8 cellular contexts compared by ENCODE assay signal in genomic region chr12:122225683-122226365, GRCh38. TPM values are rescaled to one million over a fixed set of nuclear protein-coding genes. Genes with fewer than 3 reads are reported as not detected.
A peak's percentile ranks its signal among the peaks of the same experiment; 100 is the strongest.
DNase-seq lines count a peak whose midpoint lies in the region; ATAC-seq and TF ChIP-seq lines count a peak whose summit lies in the region.

DIABLO (minus strand) TSS chr12:122226052; CDS start chr12:122226014, 38 bp downstream.

- H3K27ac Mint-ChIP-seq in CD8-positive, alpha-beta memory T cell: peak within 1 kb of the TSS; percentile 91 to 98 (median 94)

- peak within 1 kb of the TSS; percentile 86 to 96 (median 89) for H3K4me3 Mint-ChIP-seq in CD8-positive, alpha-beta memory T cell

- H3K4me1 ChIP-seq in CD8-positive, alpha-beta memory T cell (ENCODE audit: insufficient read depth, low read length): peaks cover 40% of the 10 kb centered on the region
- H3K4me1 ChIP-seq in lung (ENCODE audit: control insufficient read depth in 2 of 2, insufficient read depth in 2 of 2, low read length in 2 of 2): peaks cover 9 to 15% of the 10 kb centered on the region in 2 donors

- peaks cover 0 to 51% (median 9%) of the 10 kb centered on the region in 3 donors for H3K36me3 Mint-ChIP-seq in CD8-positive, alpha-beta memory T cell

- H3K9me3 Mint-ChIP-seq in CD8-positive, alpha-beta memory T cell: no peaks in the 10 kb centered on the region

- peak; percentile 92 for ATAC-seq in GM19468 (IDR thresholded peaks at IDR 0.05; ENCODE audit: extremely low read depth, unreplicated experiment)
- ATAC-seq in lung (ENCODE audit: insufficient read depth, low FRiP score): peak; percentile 99

- CTCF ChIA-PET in CD8-positive, alpha-beta memory T cell (lab: Charles Lee): interaction anchor here (0.9 to 4.3 kb wide), 5 partner anchors 14 to 40 kb away, joined by 3 to 43 read pairs (median 9); partner anchors contain the start of gene VPS33A

- no peaks in the 10 kb centered on the region for H3K27me3 Mint-ChIP-seq in CD8-positive, alpha-beta memory T cell

- WGBS in lung, 2 donors: 0% methylated on average over 66 to 74 of the region's 74 CpGs

- H3K27ac ChIP-seq in CD8-positive, alpha-beta memory T cell (ENCODE audit: low read depth, low read length): peak within 1 kb of the TSS; percentile 99
- peak within 1 kb of the TSS; percentile 94 to 96 for H3K27ac ChIP-seq in lung (ENCODE audit: low read depth in 1 of 2, low read length in 1 of 2)

- peak within 1 kb of the TSS; percentile 86 for H3K4me3 ChIP-seq in CD8-positive, alpha-beta memory T cell (ENCODE audit: low read length)
- H3K4me3 ChIP-seq in lung: peak within 1 kb of the TSS; percentile 78

- H3K27me3 ChIP-seq in CD8-positive, alpha-beta memory T cell (ENCODE audit: insufficient read depth, low read length, poor library complexity, severe bottlenecking): no peaks in the 10 kb centered on the region
- no peaks in the 10 kb centered on the region for H3K27me3 ChIP-seq in lung (ENCODE audit: control insufficient read depth, insufficient read depth)

- H3K4me1 Mint-ChIP-seq in CD8-positive, alpha-beta memory T cell: peaks cover 46 to 67% (median 51%) of the 10 kb centered on the region in 3 donors

- H3K36me3 ChIP-seq in CD8-positive, alpha-beta memory T cell (ENCODE audit: insufficient read depth, low read length): peaks cover 20% of the 10 kb centered on the region
- peaks cover 0 to 15% of the 10 kb centered on the region in 2 donors for H3K36me3 ChIP-seq in lung (ENCODE audit: control insufficient read depth in 2 of 2, insufficient read depth in 2 of 2, low read length in 2 of 2)

- POLR2A ChIA-PET in CD8-positive, alpha-beta memory T cell (lab: Charles Lee): interaction anchor here (0.5 to 3.9 kb wide), 18 partner anchors 8 to 1138 kb away, joined by 3 to 90 read pairs (median 4); partner anchors contain the start of genes B3GNT4, KNTC1, OGFOD2 and RSRC2

- peak; percentile 100 for DNase-seq in CD8-positive, alpha-beta memory T cell
- DNase-seq in HS-5 (ENCODE audit: low read depth): peak; percentile 91
- peak; percentile 98 for DNase-seq in NK-92 treated with Interleukin-12 subunit alpha and Interleukin-12 subunit beta, amount 100 ng/mL, for 24 hours (lab: John Stamatoyannopoulos, UW)
- DNase-seq in activated CD8-positive, alpha-beta memory T cell treated with anti-CD3 and anti-CD28 coated beads for 24 hours: peak; percentile 99
- DNase-seq in effector CD4-positive, alpha-beta T cell: peak; percentile 100
- DNase-seq in lung (ENCODE audit: low spot score): peak; percentile 100
- DNase-seq in stimulated activated CD4-positive, alpha-beta T cell treated with anti-CD3 and anti-CD28 coated beads, TNF-alpha, amount 100 ng/mL, for 4 hours (ENCODE audit: low read depth in 3 of 3): peak; percentile 99 to 100 (median 100)

- no peaks in the 10 kb centered on the region for H3K9me3 ChIP-seq in CD8-positive, alpha-beta memory T cell (ENCODE audit: low read length)
- H3K9me3 ChIP-seq in lung (ENCODE audit: control insufficient read depth in 2 of 2, insufficient read depth in 1 of 2, low read length in 1 of 2): peaks cover 0 to 2% of the 10 kb centered on the region in 2 donors

- no peak for TF ChIP-seq CTCF in lung (IDR thresholded peaks at IDR 0.05; ENCODE audit: control extremely low read depth, extremely low read depth)

RNA-seq across cellular contexts. Expression of gene DIABLO, which starts in this region (rescaled TPM):
- 10 to 100 TPM; 63.4 to 64.2 TPM for total RNA-seq in CD8-positive, alpha-beta memory T cell
- 71.8 TPM for polyA plus RNA-seq in CD8-positive, alpha-beta memory T cell
- total RNA-seq in lung: 10 to 100 TPM; 37.5 to 44.1 TPM
- polyA plus RNA-seq in lung: 10 to 100 TPM; 40.5 to 46.8 TPM

Comparison
In these comparisons a context has a peak if more than half of its experiments do, and no peak if none do; other contexts are left out.
1. Peak in every context shown above with its lines: DNase-seq, ATAC-seq, H3K4me3 ChIP-seq and H3K27ac ChIP-seq.